Comparison of ENCODE assay signal across 24 cellular contexts in the genomic region with DNA sequence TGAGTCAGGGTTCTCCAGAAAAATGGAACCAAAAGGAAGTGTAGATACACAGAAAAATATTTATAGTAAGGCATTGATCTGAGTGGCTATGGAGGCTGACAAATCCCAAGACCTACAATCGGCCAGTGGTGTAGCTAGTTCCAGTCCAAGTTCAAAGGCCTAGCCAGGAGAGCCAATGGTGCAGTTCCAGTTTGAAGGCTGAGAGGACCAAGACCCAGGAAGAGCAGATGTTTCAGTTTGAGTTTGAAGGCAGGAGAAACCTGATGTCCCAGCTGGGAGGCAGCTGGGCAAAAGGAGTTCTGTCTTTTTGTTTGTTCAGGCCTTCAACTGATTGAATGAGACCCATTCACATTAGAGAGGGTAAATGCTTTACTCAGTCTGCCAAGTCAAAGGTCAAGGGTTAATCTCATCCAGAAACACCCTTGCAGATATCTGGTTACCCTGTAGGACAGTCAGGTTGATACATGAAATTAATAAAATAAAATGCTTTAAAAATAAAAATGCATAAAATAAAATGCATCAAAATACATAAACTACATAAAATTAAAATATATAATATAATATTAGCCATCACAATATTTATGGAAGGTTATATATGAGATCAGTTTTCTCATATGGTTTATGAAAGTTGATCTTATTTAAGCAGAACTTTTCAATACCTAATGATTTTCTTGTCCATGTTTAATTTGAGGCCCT. TPM values are rescaled to one million over a fixed set of nuclear protein-coding genes. Genes with fewer than 3 reads are reported as not detected.
DNase-seq lines count a peak whose midpoint lies in the region; ATAC-seq, FAIRE-seq and TF ChIP-seq lines count a peak whose summit lies in the region.
"Had no signal": no experiment of that assay in that cellular context is flagged by ENCODE, and none has a peak within 500 bp of the region (broad histone marks: within the 10 kb centered on the region; RNA-seq: fewer than 3 reads in every experiment).

No MANE protein-coding gene starts in this region.

- H2BK120ac ChIP-seq in IMR-90 (ENCODE audit: low read depth, low read length) (no peak overlapping the region), mesenchymal stem cell (ENCODE audit: low read depth, low read length) (no peak overlapping the region)

- H3K4me2 ChIP-seq in IMR-90 (ENCODE audit: low read depth, low read length) = no peak overlapping the region
- H3K4me2 ChIP-seq in mesenchymal stem cell (ENCODE audit: low read length, poor library complexity, severe bottlenecking) = no peak overlapping the region
- H3K4me2 ChIP-seq: BLaER1 treated with 17β-estradiol and CSF1 and Interleukin-3, amounts not matched to agents 10 nM and 100 nM had no signal

- no peak overlapping the region for H3K56ac ChIP-seq in IMR-90 (ENCODE audit: extremely low read depth, insufficient read depth, low read length)

- H2BK15ac ChIP-seq in IMR-90 (ENCODE audit: low read depth, low read length) = no peak overlapping the region
- no peak overlapping the region for H2BK15ac ChIP-seq in mesenchymal stem cell (ENCODE audit: low read depth, poor library complexity, severe bottlenecking)

- WGBS in IMR-90 (ENCODE audit: extremely low coverage in 2 of 2, insufficient read length in 1 of 2), 2 experiments = 33% methylated on average over 1 of the region's 1 CpG; no CpG with 5 or more reads in 1 of the 2 experiments
- 94% methylated on average over 1 of the region's 1 CpG for WGBS in mesenchymal stem cell
- 69 to 88% (median 78%) methylated on average over 1 of the region's 1 CpG for WGBS in ovary, 3 donors

- H3K23ac ChIP-seq in IMR-90 (ENCODE audit: low read depth, low read length) (no peak overlapping the region), mesenchymal stem cell (ENCODE audit: low read length in 2 of 2) (no peak overlapping the region)

- BruUV-seq in IMR-90 (replicated peaks; lab: Mats Ljungman, UMichigan) = no TSS peak

- H3K27me3 ChIP-seq in IMR-90 (ENCODE audit: control insufficient read depth, insufficient read depth, low read length) = no peaks in the 10 kb centered on the region
- H3K27me3 ChIP-seq in mesenchymal stem cell (ENCODE audit: control insufficient read depth in 1 of 2, insufficient read depth in 1 of 2, low read length in 2 of 2) = no peaks in the 10 kb centered on the region
- no peaks in the 10 kb centered on the region for H3K27me3 ChIP-seq in ovary
- H3K27me3 ChIP-seq: BLaER1 treated with 17β-estradiol and CSF1 and Interleukin-3, amounts not matched to agents 10 nM and 100 nM; upper lobe of right lung had no signal

- TF ChIP-seq CTCF in IMR-90 (conservative IDR thresholded peaks at IDR 0.05; ENCODE audit: low read depth, low read length) (no peak), ovary (IDR thresholded peaks at IDR 0.05) (no peak)

- no peaks in the 10 kb centered on the region for H4K20me1 ChIP-seq in IMR-90 (ENCODE audit: insufficient read depth, low read length)
- H4K20me1 ChIP-seq: BLaER1 treated with 17β-estradiol and CSF1 and Interleukin-3, amounts not matched to agents 10 nM and 100 nM had no signal

- H3K4ac ChIP-seq in IMR-90 (ENCODE audit: low read depth, low read length) = no peak overlapping the region
- no peak overlapping the region for H3K4ac ChIP-seq in mesenchymal stem cell (ENCODE audit: low read depth in 1 of 2, low read length in 2 of 2)

- no peak overlapping the region for H2AK9ac ChIP-seq in IMR-90 (replicated peaks; ENCODE audit: low read depth, low read length, poor library complexity)

- H2AK5ac ChIP-seq in IMR-90 (ENCODE audit: low read depth, low read length) = no peak overlapping the region
- H2AK5ac ChIP-seq in mesenchymal stem cell (ENCODE audit: low read length, severe bottlenecking) = no peak overlapping the region

- no peak for TF ChIP-seq RAD21 in IMR-90 (IDR thresholded peaks at IDR 0.05; ENCODE audit: low read length)

- H4K5ac ChIP-seq in IMR-90 (ENCODE audit: low read depth, low read length) = no peak overlapping the region

- TF ChIP-seq EP300 in ovary (IDR thresholded peaks at IDR 0.05) = no peak

- H4K8ac ChIP-seq in IMR-90 (ENCODE audit: low read depth in 2 of 2, low read length in 2 of 2) (no peak overlapping the region), mesenchymal stem cell (ENCODE audit: low read length) (no peak overlapping the region)

- ATAC-seq in IMR-90 (ENCODE audit: low read depth) = no peak
- ATAC-seq in activated T-helper 17 cell treated with anti-CD3 and anti-CD28 coated beads, Interleukin-2, amount 50 U/mL, for 72 hours (replicated peaks) = no peak
- ATAC-seq: psoas muscle, upper lobe of right lung had no signal

- no peak for TF ChIP-seq POLR2A in IMR-90 (IDR thresholded peaks at IDR 0.05; ENCODE audit: low read depth, low read length)
- no peak for TF ChIP-seq POLR2A in ovary (IDR thresholded peaks at IDR 0.05)

- H3K79me1 ChIP-seq in IMR-90 (ENCODE audit: low read depth in 1 of 2, low read length in 2 of 2) (no peaks in the 10 kb centered on the region), mesenchymal stem cell (replicated peaks; ENCODE audit: low read length, poor library complexity, severe bottlenecking) (no peaks in the 10 kb centered on the region)

- no peak overlapping the region for H3K4me3 Mint-ChIP-seq in activated T-helper 17 cell treated with anti-CD3 and anti-CD28 coated beads, Interleukin-2, amount 50 U/mL, for 72 hours
- H3K4me3 Mint-ChIP-seq: activated naive CD8-positive, alpha-beta T cell had no signal

- H2BK5ac ChIP-seq in IMR-90 (ENCODE audit: low read depth, low read length, poor library complexity, severe bottlenecking) (no peak overlapping the region), mesenchymal stem cell (ENCODE audit: low read depth, low read length, poor library complexity, severe bottlenecking) (no peak overlapping the region)

- no peaks in the 10 kb centered on the region for H3K4me1 Mint-ChIP-seq in activated T-helper 17 cell treated with anti-CD3 and anti-CD28 coated beads, Interleukin-2, amount 50 U/mL, for 72 hours

- H2BK20ac ChIP-seq in IMR-90 (ENCODE audit: low read depth, low read length) = no peak overlapping the region

- no peaks in the 10 kb centered on the region for H3K9me3 Mint-ChIP-seq in activated T-helper 17 cell treated with anti-CD3 and anti-CD28 coated beads, Interleukin-2, amount 50 U/mL, for 72 hours

- peak; percentile 11 for FAIRE-seq in A204.1 (lab: Jason Lieb, UNC)
- FAIRE-seq: endometrium had no signal

- no peaks in the 10 kb centered on the region for H3K9me1 ChIP-seq in IMR-90 (ENCODE audit: insufficient read depth, low read length)

- H3K4me3 ChIP-seq in IMR-90 (ENCODE audit: insufficient read depth, low read depth, low read length) (no peak overlapping the region), SK-N-MC (no peak overlapping the region), mesenchymal stem cell (ENCODE audit: insufficient read depth in 1 of 2, low read depth in 1 of 2, low read length in 2 of 2) (no peak overlapping the region), ovary (no peak overlapping the region)
- H3K4me3 ChIP-seq: BLaER1 treated with 17β-estradiol and CSF1 and Interleukin-3, amounts not matched to agents 10 nM and 100 nM; psoas muscle; upper lobe of right lung had no signal

- in situ Hi-C loops in IMR-90 (cut with MboI; ENCODE audit: low sequenced_read_pairs) = no loop called here

- H3K27me3 Mint-ChIP-seq in activated T-helper 17 cell treated with anti-CD3 and anti-CD28 coated beads, Interleukin-2, amount 50 U/mL, for 72 hours = peaks cover 9% of the 10 kb centered on the region

- no peaks in the 10 kb centered on the region for H3K9me3 ChIP-seq in IMR-90 (ENCODE audit: control insufficient read depth, insufficient read depth, low read length)
- no peaks in the 10 kb centered on the region for H3K9me3 ChIP-seq in SK-N-MC (ENCODE audit: low read depth, low read length)
- H3K9me3 ChIP-seq in mesenchymal stem cell (ENCODE audit: control insufficient read depth, low read length) = no peaks in the 10 kb centered on the region
- no peaks in the 10 kb centered on the region for H3K9me3 ChIP-seq in ovary
- H3K9me3 ChIP-seq: BLaER1 treated with 17β-estradiol and CSF1 and Interleukin-3, amounts not matched to agents 10 nM and 100 nM; psoas muscle; upper lobe of right lung had no signal

- H3K4me1 ChIP-seq in IMR-90 (ENCODE audit: control insufficient read depth, insufficient read depth, low read length) (peaks cover 4% of the 10 kb centered on the region; the same call in 1 of the 2 replicates), mesenchymal stem cell (ENCODE audit: control insufficient read depth, insufficient read depth, low read depth, low read length) (peaks cover 2% of the 10 kb centered on the region), ovary (ENCODE audit: insufficient read depth) (peaks cover 8% of the 10 kb centered on the region)
- H3K4me1 ChIP-seq: psoas muscle, upper lobe of right lung had no signal

- DNase-seq in IMR-90 (no peak), SK-N-MC (ENCODE audit: low read depth, low spot score) (no peak), mesenchymal stem cell (no peak), ovary (no peak), DMS79 (lab: John Stamatoyannopoulos, UW) (no peak)
- DNase-seq: activated CD4-positive, alpha-beta T cell treated with anti-CD3 and anti-CD28 coated beads, Interleukin-2, amount 50 U/mL, for 4 hours; activated CD4-positive, CD25-positive, alpha-beta regulatory T cell; activated CD8-positive, alpha-beta memory T cell treated with anti-CD3 and anti-CD28 coated beads, Interleukin-2, amount 50 U/mL, for 4 hours; aorta; Calu3; caudate nucleus; dermis blood vessel endothelial cell; MM.1S; NCI-H1436; NCI-H82; psoas muscle; stimulated activated CD8-positive, alpha-beta memory T cell treated with anti-CD3 and anti-CD28 coated beads, Interleukin-4, amount 100 ng/mL, for 48 hours; upper lobe of right lung had no signal

- H2AFZ ChIP-seq in IMR-90 (replicated peaks; ENCODE audit: low read length, poor library complexity) (peak overlapping the region; percentile 61), mesenchymal stem cell (ENCODE audit: low read depth, low read length) (no peak overlapping the region)

- H3K27ac ChIP-seq in IMR-90 (ENCODE audit: insufficient read depth, low read length) = no peak overlapping the region
- 0 out of 2 replicates have a peak overlapping the region, but pooled peaks have one; percentile 8 for H3K27ac ChIP-seq in SK-N-MC
- no peak overlapping the region for H3K27ac ChIP-seq in mesenchymal stem cell (ENCODE audit: low read length, poor library complexity, severe bottlenecking)
- H3K27ac ChIP-seq in ovary = no peak overlapping the region
- H3K27ac ChIP-seq: BLaER1 treated with 17β-estradiol and CSF1 and Interleukin-3, amounts not matched to agents 10 nM and 100 nM; psoas muscle; upper lobe of right lung had no signal

- H4K91ac ChIP-seq in IMR-90 (ENCODE audit: insufficient read depth, low read depth, low read length) = no peak overlapping the region
- H4K91ac ChIP-seq in mesenchymal stem cell (ENCODE audit: low read length) = peak overlapping the region; percentile 62

- no peak overlapping the region for H3K27ac Mint-ChIP-seq in activated T-helper 17 cell treated with anti-CD3 and anti-CD28 coated beads, Interleukin-2, amount 50 U/mL, for 72 hours
- H3K27ac Mint-ChIP-seq: activated naive CD8-positive, alpha-beta T cell had no signal

- CTCF ChIA-PET in IMR-90 (lab: Yijun Ruan, JAX) = interaction anchor here (0.6 kb wide), 1 partner anchor 54 kb away, joined by 3 read pairs; no protein-coding TSS in a partner anchor

- no peaks in the 10 kb centered on the region for H3K36me3 Mint-ChIP-seq in activated T-helper 17 cell treated with anti-CD3 and anti-CD28 coated beads, Interleukin-2, amount 50 U/mL, for 72 hours (ENCODE audit: low read depth)
- H3K36me3 Mint-ChIP-seq: activated naive CD8-positive, alpha-beta T cell had no signal

- no peak overlapping the region for H3K18ac ChIP-seq in IMR-90 (ENCODE audit: low read depth, low read length)
- H3K18ac ChIP-seq in mesenchymal stem cell (ENCODE audit: low read depth in 1 of 2, low read length in 2 of 2) = peak overlapping the region in 1 of 2 experiments; percentile 55

- dilution Hi-C loops in IMR-90 (cut with HindIII; ENCODE audit: low sequenced_read_pairs, unreplicated experiment) = no loop called here

- no peak overlapping the region for H2BK12ac ChIP-seq in mesenchymal stem cell (ENCODE audit: low read length in 2 of 2)

- POLR2A ChIA-PET in IMR-90 (lab: Charles Lee; ENCODE audit: unreplicated experiment) = no interaction called here

- H3K14ac ChIP-seq in IMR-90 (replicated peaks; ENCODE audit: low read depth, low read length) (0 out of 2 replicates have a peak overlapping the region, but pooled peaks have one; percentile 21), mesenchymal stem cell (ENCODE audit: low read length in 2 of 2) (no peak overlapping the region)

- H3K36me3 ChIP-seq in IMR-90 (ENCODE audit: control insufficient read depth, insufficient read depth, low read length) (no peaks in the 10 kb centered on the region), SK-N-MC (ENCODE audit: insufficient read depth, low read length) (no peaks in the 10 kb centered on the region), mesenchymal stem cell (ENCODE audit: control insufficient read depth in 1 of 2, insufficient read depth in 2 of 2, low read depth in 1 of 2, low read length in 2 of 2) (no peaks in the 10 kb centered on the region), ovary (no peaks in the 10 kb centered on the region)
- H3K36me3 ChIP-seq: BLaER1 treated with 17β-estradiol and CSF1 and Interleukin-3, amounts not matched to agents 10 nM and 100 nM; upper lobe of right lung had no signal

- intact Hi-C loops in IMR-90 (cut with micrococcal nuclease) = no loop called here
- intact Hi-C loops in ovary (cut with DNase I) = no loop called here

- no peak overlapping the region for H3K9ac ChIP-seq in IMR-90 (ENCODE audit: low read depth, low read length)
- no peak overlapping the region for H3K9ac ChIP-seq in SK-N-MC (ENCODE audit: insufficient read length)
- no peak overlapping the region for H3K9ac ChIP-seq in mesenchymal stem cell (ENCODE audit: low read length)
- H3K9ac ChIP-seq: BLaER1 treated with 17β-estradiol and CSF1 and Interleukin-3, amounts not matched to agents 10 nM and 100 nM had no signal

RNA-seq across cellular contexts. Expression of gene KCNE4, which starts 38.7 kb away (rescaled TPM):
- total RNA-seq in IMR-90 (2012; rRNA removed) (6.6 and 8.3 TPM in 2 replicates), ovary (10 to 100 TPM in 2 of 7 donors, 1 to 10 TPM in 5; 3.0 to 13.4 (median 8.0) TPM)
- polyA plus RNA-seq in IMR-90 (2012; rRNA removed) (6.8 and 8.1 TPM in 2 replicates), ovary (10 to 100 TPM in 1 of 2 donors, 1 to 10 TPM in 1; 7.5 to 11.3 TPM)
- polyA plus RNA-seq in IMR-90 (2012; cell fraction: cytosol; rRNA removed) = 7.4 and 17.0 TPM in 2 replicates
- 17.7 and 50.6 TPM in 2 replicates for polyA plus RNA-seq in IMR-90 (2012; cell fraction: nucleus; rRNA removed; ENCODE audit: low replicate concordance)
- polyA plus RNA-seq in mesenchymal stem cell (2013, experiment 1 of 2) = 46.9 TPM
- polyA plus RNA-seq in mesenchymal stem cell (2013, experiment 2 of 2) = 47.3 TPM
- total RNA-seq in activated T-helper 17 cell treated with anti-CD3 and anti-CD28 coated beads, Interleukin-2, amount 50 U/mL, for 72 hours = not detected
- total RNA-seq: Calu3, OCI-LY7 had no signal
